ENCODE assay signal across 8 cellular contexts in genomic region chr10:102230861-102231356, GRCh38. TPM values are rescaled to one million over a fixed set of nuclear protein-coding genes. Genes with fewer than 3 reads are reported as not detected.
DNase-seq lines count a peak whose midpoint lies in the region; ATAC-seq and TF ChIP-seq lines count a peak whose summit lies in the region.

No MANE protein-coding gene starts in this region.

- no peaks in the 10 kb centered on the region for H3K9me3 Mint-ChIP-seq in activated naive CD4-positive, alpha-beta T cell treated with anti-CD3 and anti-CD28 coated beads for 36 hours

- peak; percentile 34 for DNase-seq in ELR (ENCODE audit: low read depth)
- peak; percentile 63 for DNase-seq in NCI-H226
- DNase-seq in activated naive CD4-positive, alpha-beta T cell treated with anti-CD3 and anti-CD28 coated beads for 36 hours = peak; percentile 63
- no peak for DNase-seq in right atrium auricular region (ENCODE audit: low spot score)
- no peak for DNase-seq in gastrocnemius medialis
- no peak for DNase-seq in kidney glomerular epithelial cell (lab: John Stamatoyannopoulos, UW)
- DNase-seq in NOMO-1 (lab: John Stamatoyannopoulos, UW; ENCODE audit: unreplicated experiment in 2 of 2) = no peak

- no peaks in the 10 kb centered on the region for H3K36me3 ChIP-seq in right atrium auricular region
- H3K36me3 ChIP-seq in gastrocnemius medialis = no peaks in the 10 kb centered on the region

- no peak for TF ChIP-seq POLR2A in gastrocnemius medialis (IDR thresholded peaks at IDR 0.05)

- H3K4me3 Mint-ChIP-seq in activated naive CD4-positive, alpha-beta T cell treated with anti-CD3 and anti-CD28 coated beads for 36 hours = peak overlapping the region; percentile 60

- H3K27ac ChIP-seq in right atrium auricular region (no peak overlapping the region), gastrocnemius medialis (peak overlapping the region; percentile 62 to 72 (median 70))

- H3K4me1 Mint-ChIP-seq in activated naive CD4-positive, alpha-beta T cell treated with anti-CD3 and anti-CD28 coated beads for 36 hours (ENCODE audit: low read depth) = peaks cover 10% of the 10 kb centered on the region

- H3K9me3 ChIP-seq in right atrium auricular region = no peaks in the 10 kb centered on the region
- no peaks in the 10 kb centered on the region for H3K9me3 ChIP-seq in gastrocnemius medialis

- H3K36me3 Mint-ChIP-seq in activated naive CD4-positive, alpha-beta T cell treated with anti-CD3 and anti-CD28 coated beads for 36 hours (ENCODE audit: low read depth) = no peaks in the 10 kb centered on the region

- in situ Hi-C loops in gastrocnemius medialis (cut with MboI; ENCODE audit: low sequenced_read_pairs in 4 of 4) = no loop called here

- H3K27me3 ChIP-seq in right atrium auricular region (peaks cover 4 to 9% of the 10 kb centered on the region in 2 donors), gastrocnemius medialis (peaks cover 0 to 4% (median 0%) of the 10 kb centered on the region in 3 donors)

- ATAC-seq in gastrocnemius medialis (no peak), GM18870 (IDR thresholded peaks at IDR 0.05; ENCODE audit: unreplicated experiment) (no peak)

- H3K27ac Mint-ChIP-seq in activated naive CD4-positive, alpha-beta T cell treated with anti-CD3 and anti-CD28 coated beads for 36 hours = no peak overlapping the region

- peaks cover 0 to 32% of the 10 kb centered on the region in 2 donors for H3K4me1 ChIP-seq in right atrium auricular region
- H3K4me1 ChIP-seq in gastrocnemius medialis = peaks cover 36 to 45% of the 10 kb centered on the region in 2 donors

- H3K4me3 ChIP-seq in right atrium auricular region = peak overlapping the region; percentile 21 to 52
- H3K4me3 ChIP-seq in gastrocnemius medialis = peak overlapping the region; percentile 41 to 58 (median 52)

- intact Hi-C loops in activated naive CD4-positive, alpha-beta T cell treated with anti-CD3 and anti-CD28 coated beads for 36 hours (cut with micrococcal nuclease) = loop anchor here (1.0 to 2.0 kb wide), 6 partner anchors 116 to 354 kb away; no protein-coding TSS in a partner anchor
- intact Hi-C loops in gastrocnemius medialis (cut with DNase I; ENCODE audit: low total_unique reads) = loop anchor here (1.0 kb wide), 1 partner anchor 121 kb away; no protein-coding TSS in a partner anchor

- peak in 1 of 2 donors; percentile 49 for TF ChIP-seq CTCF in right atrium auricular region (IDR thresholded peaks at IDR 0.05)
- no peak for TF ChIP-seq CTCF in gastrocnemius medialis (IDR thresholded peaks at IDR 0.05 in 4 of 5, conservative IDR thresholded peaks at IDR 0.05 in 1 of 5)

- CTCF ChIA-PET in activated naive CD4-positive, alpha-beta T cell treated with anti-CD3 and anti-CD28 coated beads for 36 hours (lab: Charles Lee) = interaction anchor here (0.6 to 16.9 kb wide), 48 partner anchors 9 to 482 kb away, joined by 3 to 685 read pairs (median 6); partner anchors contain the start of genes C10orf95, FBXL15, GBF1 and NFKB2

- H3K27me3 Mint-ChIP-seq in activated naive CD4-positive, alpha-beta T cell treated with anti-CD3 and anti-CD28 coated beads for 36 hours (ENCODE audit: low read depth) = peaks cover 54% of the 10 kb centered on the region

RNA-seq across cellular contexts. Expression of gene ELOVL3, which starts 4.8 kb away (rescaled TPM):
- not detected for total RNA-seq in activated naive CD4-positive, alpha-beta T cell treated with anti-CD3 and anti-CD28 coated beads for 36 hours
- under 1 TPM in 1 of 2 donors, not detected in 1; 0.39 TPM for total RNA-seq in right atrium auricular region
- total RNA-seq in gastrocnemius medialis = under 1 TPM in 1 of 4 donors, not detected in 3; 0.51 TPM

RNA-seq across cellular contexts. Expression of gene PITX3, which starts 10.4 kb away (rescaled TPM):
- under 1 TPM in 1 of 2 experiments, not detected in 1; 0.14 TPM for total RNA-seq in activated naive CD4-positive, alpha-beta T cell treated with anti-CD3 and anti-CD28 coated beads for 36 hours
- total RNA-seq in right atrium auricular region (under 1 TPM; 0.28 to 0.96 TPM), gastrocnemius medialis (1 to 10 TPM; 4.2 to 8.9 (median 6.5) TPM)

RNA-seq across cellular contexts. Expression of gene GBF1, which starts 14.4 kb away (rescaled TPM):
- total RNA-seq in activated naive CD4-positive, alpha-beta T cell treated with anti-CD3 and anti-CD28 coated beads for 36 hours = 10 to 100 TPM; 32.1 to 34.5 TPM
- total RNA-seq in right atrium auricular region (10 to 100 TPM; 38.5 to 38.9 TPM), gastrocnemius medialis (10 to 100 TPM; 31.4 to 64.2 (median 58.7) TPM)

Comparison
In these comparisons a context has a peak if more than half of its experiments do, and no peak if none do; other contexts are left out.
1. DNase-seq: peak in ELR (single experiment), NCI-H226 (single experiment) and activated naive CD4-positive, alpha-beta T cell treated with anti-CD3 and anti-CD28 coated beads for 36 hours (single experiment); none in right atrium auricular region (single experiment), gastrocnemius medialis (0 of 2), kidney glomerular epithelial cell (single experiment) and NOMO-1 (0 of 2).
2. H3K27ac ChIP-seq: peak in gastrocnemius medialis (4 of 4); none in right atrium auricular region (0 of 2).